13 cellular contexts compared by ENCODE assay signal in genomic region chr11:67645521-67646457, GRCh38. TPM values are rescaled to one million over a fixed set of nuclear protein-coding genes. Genes with fewer than 3 reads are reported as not detected.
DNase-seq lines count a peak whose midpoint lies in the region; ATAC-seq and TF ChIP-seq lines count a peak whose summit lies in the region.
"Had no signal": no experiment of that assay in that cellular context is flagged by ENCODE, and none has a peak within 500 bp of the region (broad histone marks: within the 10 kb centered on the region; RNA-seq: fewer than 3 reads in every experiment).

No MANE protein-coding gene starts in this region.

- no peaks in the 10 kb centered on the region for H3K9me3 Mint-ChIP-seq in T-helper 1 cell treated with Interleukin-12 subunit alpha and Interleukin-12 subunit beta and Interleukin-4 antibody, amounts not matched to agents 30 μg/mL and 1 μg/mL, for 36 hours
- H3K9me3 Mint-ChIP-seq in activated naive CD8-positive, alpha-beta T cell treated with anti-CD3 and anti-CD28 coated beads, Interleukin-2, amount 50 U/mL, for 24 hours: no peaks in the 10 kb centered on the region
- H3K9me3 Mint-ChIP-seq in osteocyte (ENCODE audit: unreplicated experiment) (no peaks in the 10 kb centered on the region), nephron progenitor cell (no peaks in the 10 kb centered on the region)
- H3K9me3 Mint-ChIP-seq: brain had no signal

- peaks cover 21% of the 10 kb centered on the region for H3K4me1 Mint-ChIP-seq in T-helper 1 cell treated with Interleukin-12 subunit alpha and Interleukin-12 subunit beta and Interleukin-4 antibody, amounts not matched to agents 30 μg/mL and 1 μg/mL, for 36 hours (ENCODE audit: low read depth)
- peaks cover 48% of the 10 kb centered on the region for H3K4me1 Mint-ChIP-seq in activated naive CD8-positive, alpha-beta T cell treated with anti-CD3 and anti-CD28 coated beads, Interleukin-2, amount 50 U/mL, for 24 hours
- H3K4me1 Mint-ChIP-seq in osteocyte (ENCODE audit: unreplicated experiment) (no peaks in the 10 kb centered on the region), nephron progenitor cell (peaks cover 21% of the 10 kb centered on the region)

- H3K4me3 Mint-ChIP-seq in T-helper 1 cell treated with Interleukin-12 subunit alpha and Interleukin-12 subunit beta and Interleukin-4 antibody, amounts not matched to agents 30 μg/mL and 1 μg/mL, for 36 hours: peak overlapping the region; percentile 34
- H3K4me3 Mint-ChIP-seq in activated naive CD8-positive, alpha-beta T cell treated with anti-CD3 and anti-CD28 coated beads, Interleukin-2, amount 50 U/mL, for 24 hours: no peak overlapping the region
- H3K4me3 Mint-ChIP-seq in osteocyte (ENCODE audit: unreplicated experiment) (no peak overlapping the region), nephron progenitor cell (no peak overlapping the region)
- H3K4me3 Mint-ChIP-seq: brain had no signal

- no peaks in the 10 kb centered on the region for H3K36me3 Mint-ChIP-seq in T-helper 1 cell treated with Interleukin-12 subunit alpha and Interleukin-12 subunit beta and Interleukin-4 antibody, amounts not matched to agents 30 μg/mL and 1 μg/mL, for 36 hours (ENCODE audit: low read depth)
- H3K36me3 Mint-ChIP-seq in activated naive CD8-positive, alpha-beta T cell treated with anti-CD3 and anti-CD28 coated beads, Interleukin-2, amount 50 U/mL, for 24 hours (ENCODE audit: low read depth): no peaks in the 10 kb centered on the region
- H3K36me3 Mint-ChIP-seq in osteocyte (ENCODE audit: unreplicated experiment) (no peaks in the 10 kb centered on the region), nephron progenitor cell (ENCODE audit: low read depth) (no peaks in the 10 kb centered on the region)
- H3K36me3 Mint-ChIP-seq: brain had no signal

- no peak for TF ChIP-seq EP300 in Ishikawa (IDR thresholded peaks at IDR 0.05; ENCODE audit: borderline replicate concordance)

- DNase-seq in T-helper 1 cell: no peak
- no peak for DNase-seq in activated naive CD8-positive, alpha-beta T cell treated with anti-CD3 and anti-CD28 coated beads, Interleukin-2, amount 50 U/mL, for 24 hours
- DNase-seq in osteocyte (ENCODE audit: extremely low spot score, unreplicated experiment): peak; percentile 81
- no peak for DNase-seq in NCI-H446 treated with DMSO at 0.1 percent for 48 hours (lab: John Stamatoyannopoulos, UW)
- DNase-seq in nephron progenitor cell: no peak
- DNase-seq: EL, NCI-H82 had no signal

- peak overlapping the region; percentile 45 for H3K27ac Mint-ChIP-seq in T-helper 1 cell treated with Interleukin-12 subunit alpha and Interleukin-12 subunit beta and Interleukin-4 antibody, amounts not matched to agents 30 μg/mL and 1 μg/mL, for 36 hours
- no peak overlapping the region for H3K27ac Mint-ChIP-seq in activated naive CD8-positive, alpha-beta T cell treated with anti-CD3 and anti-CD28 coated beads, Interleukin-2, amount 50 U/mL, for 24 hours
- H3K27ac Mint-ChIP-seq in osteocyte (ENCODE audit: unreplicated experiment) (no peak overlapping the region), nephron progenitor cell (no peak overlapping the region)
- H3K27ac Mint-ChIP-seq: brain had no signal

- no peak for TF ChIP-seq CTCF in osteocyte (IDR thresholded peaks at IDR 0.05)
- no peak for TF ChIP-seq CTCF in nephron progenitor cell (IDR thresholded peaks at IDR 0.05)

- H3K27me3 Mint-ChIP-seq in T-helper 1 cell treated with Interleukin-12 subunit alpha and Interleukin-12 subunit beta and Interleukin-4 antibody, amounts not matched to agents 30 μg/mL and 1 μg/mL, for 36 hours (ENCODE audit: low read depth): peaks cover 11% of the 10 kb centered on the region
- no peaks in the 10 kb centered on the region for H3K27me3 Mint-ChIP-seq in activated naive CD8-positive, alpha-beta T cell treated with anti-CD3 and anti-CD28 coated beads, Interleukin-2, amount 50 U/mL, for 24 hours
- H3K27me3 Mint-ChIP-seq in osteocyte (ENCODE audit: unreplicated experiment): peaks cover 3% of the 10 kb centered on the region
- peaks cover 6% of the 10 kb centered on the region for H3K27me3 Mint-ChIP-seq in nephron progenitor cell (ENCODE audit: low read depth, poor library complexity)

- TF ChIP-seq RAD21 in Ishikawa (IDR thresholded peaks at IDR 0.05; ENCODE audit: low read depth): peak; percentile 41; the same call in 1 of the 2 replicates

- peak; percentile 9 for ATAC-seq in activated naive CD8-positive, alpha-beta T cell treated with anti-CD3 and anti-CD28 coated beads, Interleukin-2, amount 50 U/mL, for 24 hours
- no peak for ATAC-seq in GM21576 (IDR thresholded peaks at IDR 0.05; ENCODE audit: unreplicated experiment)

TF ChIP-seq in Ishikawa, 13 proteins besides CTCF, POLR2A, EP300 and RAD21:
- TF ChIP-seq CEBPB (IDR thresholded peaks at IDR 0.05) (no peak), FOXM1 (IDR thresholded peaks at IDR 0.05; ENCODE audit: borderline replicate concordance, low read depth) (no peak), NFIC (IDR thresholded peaks at IDR 0.05) (no peak), ZBTB7A (IDR thresholded peaks at IDR 0.05; ENCODE audit: low read depth) (no peak), EGR1 (IDR thresholded peaks at IDR 0.05) (no peak), YY1 (IDR thresholded peaks at IDR 0.05; ENCODE audit: low read depth) (no peak), MAX (IDR thresholded peaks at IDR 0.05) (no peak), TAF1 (IDR thresholded peaks at IDR 0.05; ENCODE audit: low read depth) (no peak), TEAD4 (IDR thresholded peaks at IDR 0.05) (no peak), CREB1 (IDR thresholded peaks at IDR 0.05; ENCODE audit: low read depth) (no peak), USF1 (IDR thresholded peaks at IDR 0.05) (no peak), TCF12 (IDR thresholded peaks at IDR 0.05; ENCODE audit: low read depth) (no peak)
- TF ChIP-seq, protein P1, sequence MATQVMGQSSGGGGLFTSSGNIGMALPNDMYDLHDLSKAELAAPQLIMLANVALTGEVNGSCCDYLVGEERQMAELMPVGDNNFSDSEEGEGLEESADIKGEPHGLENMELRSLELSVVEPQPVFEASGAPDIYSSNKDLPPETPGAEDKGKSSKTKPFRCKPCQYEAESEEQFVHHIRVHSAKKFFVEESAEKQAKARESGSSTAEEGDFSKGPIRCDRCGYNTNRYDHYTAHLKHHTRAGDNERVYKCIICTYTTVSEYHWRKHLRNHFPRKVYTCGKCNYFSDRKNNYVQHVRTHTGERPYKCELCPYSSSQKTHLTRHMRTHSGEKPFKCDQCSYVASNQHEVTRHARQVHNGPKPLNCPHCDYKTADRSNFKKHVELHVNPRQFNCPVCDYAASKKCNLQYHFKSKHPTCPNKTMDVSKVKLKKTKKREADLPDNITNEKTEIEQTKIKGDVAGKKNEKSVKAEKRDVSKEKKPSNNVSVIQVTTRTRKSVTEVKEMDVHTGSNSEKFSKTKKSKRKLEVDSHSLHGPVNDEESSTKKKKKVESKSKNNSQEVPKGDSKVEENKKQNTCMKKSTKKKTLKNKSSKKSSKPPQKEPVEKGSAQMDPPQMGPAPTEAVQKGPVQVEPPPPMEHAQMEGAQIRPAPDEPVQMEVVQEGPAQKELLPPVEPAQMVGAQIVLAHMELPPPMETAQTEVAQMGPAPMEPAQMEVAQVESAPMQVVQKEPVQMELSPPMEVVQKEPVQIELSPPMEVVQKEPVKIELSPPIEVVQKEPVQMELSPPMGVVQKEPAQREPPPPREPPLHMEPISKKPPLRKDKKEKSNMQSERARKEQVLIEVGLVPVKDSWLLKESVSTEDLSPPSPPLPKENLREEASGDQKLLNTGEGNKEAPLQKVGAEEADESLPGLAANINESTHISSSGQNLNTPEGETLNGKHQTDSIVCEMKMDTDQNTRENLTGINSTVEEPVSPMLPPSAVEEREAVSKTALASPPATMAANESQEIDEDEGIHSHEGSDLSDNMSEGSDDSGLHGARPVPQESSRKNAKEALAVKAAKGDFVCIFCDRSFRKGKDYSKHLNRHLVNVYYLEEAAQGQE (IDR thresholded peaks at IDR 0.05; ENCODE audit: low read depth): no peak

RNA-seq across cellular contexts. Expression of gene ACY3, which starts 4.7 kb away (rescaled TPM):
- total RNA-seq in osteocyte: not detected in 2 replicates
- total RNA-seq: A673, epithelial cell of proximal tubule had no signal

RNA-seq across cellular contexts. Expression of gene TBX10, which starts 6.2 kb away (rescaled TPM):
- total RNA-seq in osteocyte: not detected in 2 replicates
- total RNA-seq: A673, epithelial cell of proximal tubule had no signal

RNA-seq across cellular contexts. Expression of gene NUDT8, which starts 16.1 kb away (rescaled TPM):
- 5.9 and 8.0 TPM in 2 replicates for total RNA-seq in osteocyte

RNA-seq across cellular contexts. Expression of gene ALDH3B2, which starts 28.6 kb away (rescaled TPM):
- total RNA-seq in osteocyte: not detected in 2 replicates
- total RNA-seq: A673, epithelial cell of proximal tubule had no signal

RNA-seq across cellular contexts. Expression of gene NDUFV1, which starts 39.1 kb away (rescaled TPM):
- 180 and 185 TPM in 2 replicates for total RNA-seq in osteocyte
